10 cellular contexts compared by ENCODE assay signal in the genomic region with DNA sequence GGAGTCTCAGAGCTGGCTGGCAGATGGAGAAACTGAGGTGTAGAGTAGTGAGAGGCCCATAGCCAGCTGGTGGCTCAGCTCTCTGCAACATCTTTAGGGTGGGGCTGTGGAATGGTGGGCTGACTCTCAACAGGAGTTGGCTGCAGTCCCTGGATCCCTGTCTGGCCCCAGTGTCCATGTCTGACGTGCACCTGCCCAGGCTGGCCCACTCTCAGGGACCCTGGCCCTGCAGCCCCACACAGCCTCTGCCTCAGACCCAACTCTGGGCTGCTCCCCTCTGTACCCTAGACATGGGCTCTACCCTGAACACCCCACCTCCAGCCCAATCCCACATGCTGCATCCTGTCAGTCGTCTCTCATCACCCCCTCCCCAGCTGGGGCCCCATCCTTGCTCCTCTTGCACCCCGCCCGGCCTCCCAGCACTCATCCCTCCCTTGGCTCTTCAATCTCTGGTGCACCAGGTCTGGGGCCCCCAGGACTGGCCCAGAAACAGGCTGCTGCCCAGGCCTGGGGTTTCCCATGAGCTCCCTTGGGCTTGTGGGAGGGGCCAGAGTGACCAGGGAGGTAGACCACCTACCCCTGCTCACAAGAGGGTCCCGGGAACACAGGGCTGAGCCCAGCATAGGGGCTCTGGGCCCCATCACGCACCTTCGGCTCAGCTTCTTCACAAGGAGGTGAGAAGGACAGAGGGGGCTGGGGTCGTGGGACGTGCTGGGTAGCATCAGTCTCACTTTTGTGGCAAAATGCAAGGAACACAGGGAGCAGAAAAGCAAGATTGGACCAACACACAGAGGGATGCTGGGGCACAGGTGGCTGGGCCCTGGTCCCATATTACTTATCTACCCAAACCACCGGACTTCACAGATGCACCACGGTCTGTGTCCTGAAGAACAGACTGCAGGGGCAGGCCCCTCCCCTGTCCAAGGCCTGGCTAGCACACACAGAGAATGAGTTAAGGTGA. TPM values are rescaled to one million over a fixed set of nuclear protein-coding genes. Genes with fewer than 3 reads are reported as not detected.
DNase-seq lines count a peak whose midpoint lies in the region; ATAC-seq, FAIRE-seq and TF ChIP-seq lines count a peak whose summit lies in the region.
"Had no signal": no experiment of that assay in that cellular context is flagged by ENCODE, and none has a peak within 500 bp of the region (broad histone marks: within the 10 kb centered on the region; RNA-seq: fewer than 3 reads in every experiment).

No MANE protein-coding gene starts in this region.

- POLR2A ChIA-PET in activated CD4-positive, alpha-beta T cell treated with anti-CD3 and anti-CD28 coated beads, Interleukin-2, amount 10 ng/mL, durations not matched to agents 7 days and 5 days (lab: Charles Lee), result no interaction called here
- POLR2A ChIA-PET in activated CD4-positive, alpha-beta T cell treated with anti-CD3 and anti-CD28 coated beads for 36 hours (lab: Charles Lee), result no interaction called here
- POLR2A ChIA-PET in naive thymus-derived CD4-positive, alpha-beta T cell (lab: Charles Lee), result interaction anchor here (0.6 kb wide), 1 partner anchor 128 kb away, joined by 4 read pairs; no protein-coding TSS in a partner anchor

- no peak for FAIRE-seq in H54 (lab: Jason Lieb, UNC)

- H3K9me3 ChIP-seq in naive thymus-derived CD4-positive, alpha-beta T cell (ENCODE audit: control insufficient read depth in 2 of 3, low read length in 3 of 3), result no peaks in the 10 kb centered on the region
- no peaks in the 10 kb centered on the region for H3K9me3 ChIP-seq in thoracic aorta
- H3K9me3 ChIP-seq: vagina had no signal

- H3K4me1 ChIP-seq in naive thymus-derived CD4-positive, alpha-beta T cell (ENCODE audit: control insufficient read depth in 2 of 2, insufficient read depth in 2 of 2, low read length in 2 of 2), result no peaks in the 10 kb centered on the region
- peaks cover 31 to 75% of the 10 kb centered on the region in 2 donors for H3K4me1 ChIP-seq in thoracic aorta (ENCODE audit: control insufficient read depth in 1 of 2, low read depth in 2 of 2)

- CTCF ChIA-PET in activated CD4-positive, alpha-beta T cell treated with anti-CD3 and anti-CD28 coated beads, Interleukin-2, amount 10 ng/mL, durations not matched to agents 7 days and 5 days (lab: Charles Lee), result no interaction called here
- CTCF ChIA-PET in activated CD4-positive, alpha-beta T cell treated with anti-CD3 and anti-CD28 coated beads for 36 hours (lab: Charles Lee), result interaction anchor here (0.7 to 1.8 kb wide), 2 partner anchors 14 to 15 kb away, joined by 3 to 4 read pairs; no protein-coding TSS in a partner anchor
- CTCF ChIA-PET in naive thymus-derived CD4-positive, alpha-beta T cell (lab: Charles Lee), result no interaction called here

- H3K36me3 ChIP-seq in naive thymus-derived CD4-positive, alpha-beta T cell (ENCODE audit: control insufficient read depth in 2 of 3, insufficient read depth in 3 of 3, low read length in 3 of 3), result no peaks in the 10 kb centered on the region
- peaks cover 13% of the 10 kb centered on the region for H3K36me3 ChIP-seq in thoracic aorta

- no peak overlapping the region for H3K4me3 ChIP-seq in naive thymus-derived CD4-positive, alpha-beta T cell (ENCODE audit: low read length)
- peak overlapping the region; percentile 98 for H3K4me3 ChIP-seq in thoracic aorta

- no peaks in the 10 kb centered on the region for H3K36me3 Mint-ChIP-seq in activated CD4-positive, alpha-beta T cell treated with anti-CD3 and anti-CD28 coated beads, Interleukin-2, amount 10 ng/mL, durations not matched to agents 7 days and 5 days (ENCODE audit: low read depth)
- H3K36me3 Mint-ChIP-seq in activated CD4-positive, alpha-beta T cell treated with anti-CD3 and anti-CD28 coated beads for 36 hours (ENCODE audit: low read depth), result peaks cover 1% of the 10 kb centered on the region
- H3K36me3 Mint-ChIP-seq in endothelial cell (ENCODE audit: low read depth, unreplicated experiment), result peaks cover 3% of the 10 kb centered on the region
- H3K36me3 Mint-ChIP-seq in naive thymus-derived CD4-positive, alpha-beta T cell, result no peaks in the 10 kb centered on the region

- peaks cover 7% of the 10 kb centered on the region for H3K27me3 Mint-ChIP-seq in activated CD4-positive, alpha-beta T cell treated with anti-CD3 and anti-CD28 coated beads, Interleukin-2, amount 10 ng/mL, durations not matched to agents 7 days and 5 days
- H3K27me3 Mint-ChIP-seq in activated CD4-positive, alpha-beta T cell treated with anti-CD3 and anti-CD28 coated beads for 36 hours, result no peaks in the 10 kb centered on the region
- peaks cover 14% of the 10 kb centered on the region for H3K27me3 Mint-ChIP-seq in endothelial cell (ENCODE audit: unreplicated experiment)
- H3K27me3 Mint-ChIP-seq in naive thymus-derived CD4-positive, alpha-beta T cell, result peaks cover 0 to 7% (median 0%) of the 10 kb centered on the region in 5 donors

- H3K9me3 Mint-ChIP-seq in activated CD4-positive, alpha-beta T cell treated with anti-CD3 and anti-CD28 coated beads, Interleukin-2, amount 10 ng/mL, durations not matched to agents 7 days and 5 days, result no peaks in the 10 kb centered on the region
- H3K9me3 Mint-ChIP-seq in activated CD4-positive, alpha-beta T cell treated with anti-CD3 and anti-CD28 coated beads for 36 hours (ENCODE audit: low read depth), result no peaks in the 10 kb centered on the region
- no peaks in the 10 kb centered on the region for H3K9me3 Mint-ChIP-seq in endothelial cell (ENCODE audit: unreplicated experiment)
- H3K9me3 Mint-ChIP-seq in naive thymus-derived CD4-positive, alpha-beta T cell, result no peaks in the 10 kb centered on the region

- no peak for TF ChIP-seq CTCF in endothelial cell (IDR thresholded peaks at IDR 0.05; ENCODE audit: unreplicated experiment)
- no peak for TF ChIP-seq CTCF in thoracic aorta (IDR thresholded peaks at IDR 0.05)

- intact Hi-C loops in activated CD4-positive, alpha-beta T cell treated with anti-CD3 and anti-CD28 coated beads for 36 hours (cut with DNase I, micrococcal nuclease), result loop anchor here in 1 of 2 experiments (10.0 kb wide), 1 partner anchor 470 kb away; no protein-coding TSS in a partner anchor
- intact Hi-C loops in naive thymus-derived CD4-positive, alpha-beta T cell (cut with micrococcal nuclease), result loop anchor here in 1 of 2 donors (10.0 kb wide), 1 partner anchor 310 kb away; no protein-coding TSS in a partner anchor

- no peak overlapping the region for H3K27ac ChIP-seq in naive thymus-derived CD4-positive, alpha-beta T cell (ENCODE audit: low read depth, low read length)
- H3K27ac ChIP-seq in thoracic aorta, result peak overlapping the region; percentile 99 to 100

- no peak for DNase-seq in activated CD4-positive, alpha-beta T cell treated with anti-CD3 and anti-CD28 coated beads, Interleukin-2, amount 10 ng/mL, durations not matched to agents 7 days and 5 days
- DNase-seq in activated CD4-positive, alpha-beta T cell treated with anti-CD3 and anti-CD28 coated beads for 36 hours, result no peak
- DNase-seq in endothelial cell (ENCODE audit: low spot score) (no peak), thoracic aorta (ENCODE audit: low spot score) (no peak), H54 (ENCODE audit: insufficient read length, low spot score) (no peak)
- DNase-seq in naive thymus-derived CD4-positive, alpha-beta T cell, result no peak
- no peak for DNase-seq in stimulated activated naive CD4-positive, alpha-beta T cell treated with Interleukin-2 at 50 U/mL for 16 hours (lab: John Stamatoyannopoulos, UW)
- DNase-seq: NCI-H2081 treated with DMSO at 0.1 percent for 48 hours had no signal

- H3K4me3 Mint-ChIP-seq in activated CD4-positive, alpha-beta T cell treated with anti-CD3 and anti-CD28 coated beads, Interleukin-2, amount 10 ng/mL, durations not matched to agents 7 days and 5 days, result no peak overlapping the region
- H3K4me3 Mint-ChIP-seq in activated CD4-positive, alpha-beta T cell treated with anti-CD3 and anti-CD28 coated beads for 36 hours, result no peak overlapping the region
- peak overlapping the region; percentile 69 for H3K4me3 Mint-ChIP-seq in endothelial cell (ENCODE audit: unreplicated experiment)
- H3K4me3 Mint-ChIP-seq in naive thymus-derived CD4-positive, alpha-beta T cell, result peak overlapping the region in 7 of 10 donors; percentile 16 to 78 (median 41)

- no peak for TF ChIP-seq POLR2A in H54 (IDR thresholded peaks at IDR 0.05; ENCODE audit: low read depth, low read length)

- no peak for ATAC-seq in activated CD4-positive, alpha-beta T cell treated with anti-CD3 and anti-CD28 coated beads for 36 hours
- no peak for ATAC-seq in naive thymus-derived CD4-positive, alpha-beta T cell
- ATAC-seq in thoracic aorta (ENCODE audit: insufficient number of reproducible peaks, low FRiP score, low read depth) (no peak), HG02884 (IDR thresholded peaks at IDR 0.05; ENCODE audit: unreplicated experiment) (no peak)

- H3K27ac Mint-ChIP-seq in activated CD4-positive, alpha-beta T cell treated with anti-CD3 and anti-CD28 coated beads, Interleukin-2, amount 10 ng/mL, durations not matched to agents 7 days and 5 days, result peak overlapping the region; percentile 22
- H3K27ac Mint-ChIP-seq in activated CD4-positive, alpha-beta T cell treated with anti-CD3 and anti-CD28 coated beads for 36 hours, result no peak overlapping the region
- H3K27ac Mint-ChIP-seq in endothelial cell (ENCODE audit: unreplicated experiment), result no peak overlapping the region
- H3K27ac Mint-ChIP-seq in naive thymus-derived CD4-positive, alpha-beta T cell, result no peak overlapping the region

- no peaks in the 10 kb centered on the region for H3K27me3 ChIP-seq in naive thymus-derived CD4-positive, alpha-beta T cell (ENCODE audit: control insufficient read depth in 2 of 2, insufficient read depth in 2 of 2, low read length in 2 of 2)
- H3K27me3 ChIP-seq in thoracic aorta (replicated peaks; ENCODE audit: insufficient read depth), result no peaks in the 10 kb centered on the region
- H3K27me3 ChIP-seq: vagina had no signal

- H3K4me1 Mint-ChIP-seq in activated CD4-positive, alpha-beta T cell treated with anti-CD3 and anti-CD28 coated beads, Interleukin-2, amount 10 ng/mL, durations not matched to agents 7 days and 5 days, result peaks cover 2% of the 10 kb centered on the region
- H3K4me1 Mint-ChIP-seq in activated CD4-positive, alpha-beta T cell treated with anti-CD3 and anti-CD28 coated beads for 36 hours, result no peaks in the 10 kb centered on the region
- no peaks in the 10 kb centered on the region for H3K4me1 Mint-ChIP-seq in endothelial cell (ENCODE audit: unreplicated experiment)
- H3K4me1 Mint-ChIP-seq in naive thymus-derived CD4-positive, alpha-beta T cell, result peaks cover 0 to 3% (median 2%) of the 10 kb centered on the region in 7 donors

RNA-seq across cellular contexts. Expression of gene ARVCF, which starts 31.5 kb away (rescaled TPM):
- 1 to 10 TPM in 1 of 2 experiments, under 1 TPM in 1; 0.89 to 1.2 TPM for total RNA-seq in activated CD4-positive, alpha-beta T cell treated with anti-CD3 and anti-CD28 coated beads, Interleukin-2, amount 10 ng/mL, durations not matched to agents 7 days and 5 days
- 1 to 10 TPM; 1.3 to 2.1 TPM for total RNA-seq in activated CD4-positive, alpha-beta T cell treated with anti-CD3 and anti-CD28 coated beads for 36 hours
- 67.3 TPM for total RNA-seq in endothelial cell (ENCODE audit: unreplicated experiment)
- total RNA-seq in naive thymus-derived CD4-positive, alpha-beta T cell, result 1 to 10 TPM; 2.8 to 9.2 (median 5.8) TPM
- 1 to 10 TPM in 1 of 2 donors, under 1 TPM in 1; 0.74 to 1.7 TPM for polyA plus RNA-seq in naive thymus-derived CD4-positive, alpha-beta T cell
- total RNA-seq in thoracic aorta, result 100 to 1,000 TPM in 1 of 2 donors, 10 to 100 TPM in 1; 95.0 to 165 TPM

RNA-seq across cellular contexts. Expression of gene TANGO2, which starts 35.8 kb away (rescaled TPM):
- total RNA-seq in activated CD4-positive, alpha-beta T cell treated with anti-CD3 and anti-CD28 coated beads, Interleukin-2, amount 10 ng/mL, durations not matched to agents 7 days and 5 days, result 10 to 100 TPM; 36.7 to 39.7 TPM
- total RNA-seq in activated CD4-positive, alpha-beta T cell treated with anti-CD3 and anti-CD28 coated beads for 36 hours, result 10 to 100 TPM; 20.3 to 22.8 TPM
- total RNA-seq in endothelial cell (ENCODE audit: unreplicated experiment) (15.3 TPM), thoracic aorta (100 to 1,000 TPM in 1 of 2 donors, 10 to 100 TPM in 1; 48.7 to 109 TPM)
- 10 to 100 TPM; 21.3 to 43.1 (median 38.6) TPM for total RNA-seq in naive thymus-derived CD4-positive, alpha-beta T cell
- polyA plus RNA-seq in naive thymus-derived CD4-positive, alpha-beta T cell, result 10 to 100 TPM; 20.0 to 41.3 TPM

RNA-seq across cellular contexts. Expression of gene TXNRD2, which starts 43.5 kb away (rescaled TPM):
- total RNA-seq in activated CD4-positive, alpha-beta T cell treated with anti-CD3 and anti-CD28 coated beads, Interleukin-2, amount 10 ng/mL, durations not matched to agents 7 days and 5 days, result 10 to 100 TPM; 19.3 to 21.9 TPM
- 10 to 100 TPM; 24.1 to 25.3 TPM for total RNA-seq in activated CD4-positive, alpha-beta T cell treated with anti-CD3 and anti-CD28 coated beads for 36 hours
- 23.0 TPM for total RNA-seq in endothelial cell (ENCODE audit: unreplicated experiment)
- 10 to 100 TPM; 24.7 to 39.0 (median 36.7) TPM for total RNA-seq in naive thymus-derived CD4-positive, alpha-beta T cell
- polyA plus RNA-seq in naive thymus-derived CD4-positive, alpha-beta T cell, result 10 to 100 TPM; 14.0 to 15.2 TPM
- 10 to 100 TPM; 27.4 to 37.6 TPM for total RNA-seq in thoracic aorta

RNA-seq across cellular contexts. Expression of gene COMT, which starts 43.6 kb away (rescaled TPM):
- 10 to 100 TPM; 71.8 to 74.8 TPM for total RNA-seq in activated CD4-positive, alpha-beta T cell treated with anti-CD3 and anti-CD28 coated beads, Interleukin-2, amount 10 ng/mL, durations not matched to agents 7 days and 5 days
- total RNA-seq in activated CD4-positive, alpha-beta T cell treated with anti-CD3 and anti-CD28 coated beads for 36 hours, result 10 to 100 TPM; 63.5 to 78.5 TPM
- total RNA-seq in endothelial cell (ENCODE audit: unreplicated experiment) (49.0 TPM), thoracic aorta (100 to 1,000 TPM; 230 to 300 TPM)
- total RNA-seq in naive thymus-derived CD4-positive, alpha-beta T cell, result 10 to 100 TPM; 30.0 to 80.7 (median 36.7) TPM
- 100 to 1,000 TPM in 1 of 2 donors, 10 to 100 TPM in 1; 85.0 to 105 TPM for polyA plus RNA-seq in naive thymus-derived CD4-positive, alpha-beta T cell

Comparison
In these comparisons a context has a peak if more than half of its experiments do, and no peak if none do; other contexts are left out.
1. H3K4me3 Mint-ChIP-seq: peak in endothelial cell (single experiment) and naive thymus-derived CD4-positive, alpha-beta T cell (7 of 10); none in activated CD4-positive, alpha-beta T cell treated with anti-CD3 and anti-CD28 coated beads, Interleukin-2, amount 10 ng/mL, durations not matched to agents 7 days and 5 days (single experiment) and activated CD4-positive, alpha-beta T cell treated with anti-CD3 and anti-CD28 coated beads for 36 hours (single experiment).